ENCODE assay signal across 9 cellular contexts in genomic region chr1:30824736-30825429, GRCh38.
DNase-seq lines count a peak whose midpoint lies in the region; ATAC-seq and TF ChIP-seq lines count a peak whose summit lies in the region.
"Had no signal": no experiment of that assay in that cellular context is flagged by ENCODE, and none has a peak within 500 bp of the region (broad histone marks: within the 10 kb centered on the region; RNA-seq: fewer than 3 reads in every experiment).

No MANE protein-coding gene starts in this region.

- H3K27ac ChIP-seq in C4-2B = peak overlapping the region; percentile 84
- peak overlapping the region; percentile 91 to 92 for H3K27ac ChIP-seq in coronary artery
- H3K27ac ChIP-seq in osteoblast (ENCODE audit: low read depth, low read length) = peak overlapping the region; percentile 77

- TF ChIP-seq CTCF in C4-2B (conservative IDR thresholded peaks at IDR 0.05) = no peak
- TF ChIP-seq CTCF in coronary artery (IDR thresholded peaks at IDR 0.05) = no peak
- TF ChIP-seq CTCF in osteoblast (IDR thresholded peaks at IDR 0.05; ENCODE audit: extremely low read depth, low read depth, low read length) = no peak
- TF ChIP-seq CTCF in endothelial cell (IDR thresholded peaks at IDR 0.05; ENCODE audit: unreplicated experiment) = no peak
- TF ChIP-seq CTCF in activated CD8-positive, alpha-beta T cell treated with anti-CD3 and anti-CD28 coated beads for 36 hours (IDR thresholded peaks at IDR 0.05) = no peak

- no peaks in the 10 kb centered on the region for H4K20me1 ChIP-seq in osteoblast (ENCODE audit: insufficient read depth, low read length)

- peak overlapping the region; percentile 94 for H3K4me2 ChIP-seq in osteoblast (ENCODE audit: insufficient read depth, low read length)

- ATAC-seq in activated CD8-positive, alpha-beta T cell treated with anti-CD3 and anti-CD28 coated beads for 36 hours = no peak

- no peaks in the 10 kb centered on the region for H3K36me3 Mint-ChIP-seq in endothelial cell (ENCODE audit: low read depth, unreplicated experiment)
- no peaks in the 10 kb centered on the region for H3K36me3 Mint-ChIP-seq in activated CD8-positive, alpha-beta T cell treated with anti-CD3 and anti-CD28 coated beads for 36 hours (ENCODE audit: low read depth)
- H3K36me3 Mint-ChIP-seq: activated CD4-positive, alpha-beta memory T cell treated with anti-CD3 and anti-CD28 coated beads for 36 hours had no signal

- H3K4me1 Mint-ChIP-seq in endothelial cell (ENCODE audit: unreplicated experiment) = peaks cover 13% of the 10 kb centered on the region
- H3K4me1 Mint-ChIP-seq in activated CD8-positive, alpha-beta T cell treated with anti-CD3 and anti-CD28 coated beads for 36 hours (ENCODE audit: low read depth) = peaks cover 22% of the 10 kb centered on the region

- peaks cover 13% of the 10 kb centered on the region for H3K27me3 Mint-ChIP-seq in endothelial cell (ENCODE audit: unreplicated experiment)
- peaks cover 51% of the 10 kb centered on the region for H3K27me3 Mint-ChIP-seq in activated CD8-positive, alpha-beta T cell treated with anti-CD3 and anti-CD28 coated beads for 36 hours

- peak overlapping the region; percentile 71 for H2AFZ ChIP-seq in osteoblast (ENCODE audit: low read length)

- H3K4me1 ChIP-seq in osteoblast (ENCODE audit: insufficient read depth, low read length) = peaks cover 18% of the 10 kb centered on the region

- peaks cover 21% of the 10 kb centered on the region for H3K27me3 ChIP-seq in osteoblast (ENCODE audit: insufficient read depth, low read length)

- H3K27ac Mint-ChIP-seq in endothelial cell (ENCODE audit: unreplicated experiment) = no peak overlapping the region
- H3K27ac Mint-ChIP-seq in activated CD8-positive, alpha-beta T cell treated with anti-CD3 and anti-CD28 coated beads for 36 hours = no peak overlapping the region
- H3K27ac Mint-ChIP-seq: activated CD4-positive, alpha-beta memory T cell treated with anti-CD3 and anti-CD28 coated beads for 36 hours had no signal

- POLR2A ChIA-PET in activated CD8-positive, alpha-beta T cell treated with anti-CD3 and anti-CD28 coated beads for 36 hours (lab: Charles Lee) = no interaction called here

- intact Hi-C loops in activated CD8-positive, alpha-beta T cell treated with anti-CD3 and anti-CD28 coated beads for 36 hours (cut with micrococcal nuclease) = no loop called here

- H3K4me3 Mint-ChIP-seq in endothelial cell (ENCODE audit: unreplicated experiment) = no peak overlapping the region
- no peak overlapping the region for H3K4me3 Mint-ChIP-seq in activated CD8-positive, alpha-beta T cell treated with anti-CD3 and anti-CD28 coated beads for 36 hours

- peak; percentile 67 for DNase-seq in NCI-H1105 treated with DMSO at 0.1 percent for 48 hours (lab: John Stamatoyannopoulos, UW)
- no peak for DNase-seq in coronary artery (ENCODE audit: low spot score)
- no peak for DNase-seq in osteoblast (ENCODE audit: insufficient read length, low spot score, missing footprints)
- no peak for DNase-seq in endothelial cell (ENCODE audit: low spot score)
- DNase-seq in AG08396 (ENCODE audit: low spot score) = no peak
- no peak for DNase-seq in activated CD8-positive, alpha-beta T cell treated with anti-CD3 and anti-CD28 coated beads for 36 hours
- no peak for DNase-seq in Ammon's horn (ENCODE audit: low spot score)

- H3K4me3 ChIP-seq in coronary artery = peak overlapping the region; percentile 65
- peak overlapping the region; percentile 75 for H3K4me3 ChIP-seq in osteoblast (ENCODE audit: insufficient read depth, low read length)

- no peaks in the 10 kb centered on the region for H3K9me3 Mint-ChIP-seq in endothelial cell (ENCODE audit: unreplicated experiment)
- H3K9me3 Mint-ChIP-seq in activated CD8-positive, alpha-beta T cell treated with anti-CD3 and anti-CD28 coated beads for 36 hours = no peaks in the 10 kb centered on the region
- H3K9me3 Mint-ChIP-seq: activated CD4-positive, alpha-beta memory T cell treated with anti-CD3 and anti-CD28 coated beads for 36 hours had no signal

- H3K9me3 ChIP-seq in osteoblast (ENCODE audit: low read depth, low read length) = no peaks in the 10 kb centered on the region

- CTCF ChIA-PET in activated CD8-positive, alpha-beta T cell treated with anti-CD3 and anti-CD28 coated beads for 36 hours (lab: Charles Lee) = interaction anchor here (3.7 kb wide), 1 partner anchor 23 kb away, joined by 20 read pairs; no protein-coding TSS in a partner anchor

- H3K79me2 ChIP-seq in osteoblast (ENCODE audit: insufficient read depth, low read length) = no peaks in the 10 kb centered on the region

- H3K36me3 ChIP-seq in osteoblast (ENCODE audit: insufficient read depth, low read length) = no peaks in the 10 kb centered on the region
